In the genomic region with DNA sequence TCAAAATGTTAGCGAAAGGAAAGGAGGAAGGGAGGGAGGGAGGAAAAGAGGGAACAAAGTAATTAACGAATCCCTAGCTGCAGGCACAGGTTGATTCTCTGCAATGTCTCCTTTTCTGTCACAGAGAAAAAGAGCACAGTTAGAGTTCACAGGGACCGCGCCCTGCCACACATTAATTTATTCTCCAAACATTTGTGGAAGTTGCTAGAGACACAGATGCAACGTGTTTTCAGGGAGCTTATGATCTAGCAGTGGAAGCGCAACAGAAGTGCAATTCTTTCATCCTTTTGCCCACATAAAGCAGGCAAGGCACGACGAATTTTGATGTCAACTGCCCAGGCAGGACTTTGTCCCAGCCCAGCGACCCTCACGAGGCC, we compare ENCODE assay signal across 8 cellular contexts.
DNase-seq lines count a peak whose midpoint lies in the region; ATAC-seq and TF ChIP-seq lines count a peak whose summit lies in the region.

No MANE protein-coding gene starts in this region.

- peak overlapping the region in 1 of 3 donors; percentile 49 for H3K27ac Mint-ChIP-seq in CD4-positive, CD25-positive, alpha-beta regulatory T cell

- peak overlapping the region; percentile 76 to 84 (median 81) for H3K4me3 Mint-ChIP-seq in CD4-positive, CD25-positive, alpha-beta regulatory T cell

- no peak for DNase-seq in CD4-positive, CD25-positive, alpha-beta regulatory T cell
- no peak for DNase-seq in Jurkat, Clone E6-1 (ENCODE audit: low read depth, low spot score)
- DNase-seq in dorsolateral prefrontal cortex (no peak), putamen (ENCODE audit: low spot score) (no peak), T1000 (lab: John Stamatoyannopoulos, UW) (no peak), NCI-H2081 (lab: John Stamatoyannopoulos, UW) (no peak)

- H3K9me2 ChIP-seq in neural cell (ENCODE audit: insufficient read depth, low read length) = no peaks in the 10 kb centered on the region

- no peaks in the 10 kb centered on the region for H3K27me3 ChIP-seq in CD4-positive, CD25-positive, alpha-beta regulatory T cell (ENCODE audit: control insufficient read depth, insufficient read depth, low read length)
- H3K27me3 ChIP-seq in dorsolateral prefrontal cortex = no peaks in the 10 kb centered on the region
- no peaks in the 10 kb centered on the region for H3K27me3 ChIP-seq in neural cell (ENCODE audit: insufficient read depth, low read depth, low read length)

- H3K9ac ChIP-seq in neural cell (ENCODE audit: low read length) = peak overlapping the region; percentile 88

- H3K27ac ChIP-seq in CD4-positive, CD25-positive, alpha-beta regulatory T cell (ENCODE audit: insufficient read depth, low read length, poor library complexity, severe bottlenecking) = no peak overlapping the region
- H3K27ac ChIP-seq in dorsolateral prefrontal cortex (peak overlapping the region; percentile 33 to 98 (median 93)), neural cell (ENCODE audit: low read length) (peak overlapping the region; percentile 65)

- H3K4me3 ChIP-seq in CD4-positive, CD25-positive, alpha-beta regulatory T cell (ENCODE audit: low read depth, low read length) = peak overlapping the region; percentile 34
- peak overlapping the region; percentile 21 for H3K4me3 ChIP-seq in Jurkat, Clone E6-1 (ENCODE audit: low read length)
- H3K4me3 ChIP-seq in dorsolateral prefrontal cortex (peak overlapping the region; percentile 43 to 74 (median 62)), neural cell (ENCODE audit: low read length) (peak overlapping the region; percentile 72)

- no peak for ATAC-seq in CD4-positive, CD25-positive, alpha-beta regulatory T cell (ENCODE audit: low read depth in 2 of 2)
- no peak for ATAC-seq in HG03565 (IDR thresholded peaks at IDR 0.05; ENCODE audit: unreplicated experiment)

- H3K9me3 ChIP-seq in CD4-positive, CD25-positive, alpha-beta regulatory T cell (ENCODE audit: control insufficient read depth in 2 of 2, low read length in 2 of 2) = no peaks in the 10 kb centered on the region
- H3K9me3 ChIP-seq in neural cell (ENCODE audit: low read length) = no peaks in the 10 kb centered on the region

- H3K79me2 ChIP-seq in neural cell (replicated peaks; ENCODE audit: insufficient read depth, low read length) = no peaks in the 10 kb centered on the region

- peaks cover 36% of the 10 kb centered on the region for H3K4me1 ChIP-seq in CD4-positive, CD25-positive, alpha-beta regulatory T cell (ENCODE audit: control insufficient read depth, insufficient read depth, low read length, poor library complexity, severe bottlenecking)

- no peak overlapping the region for H3K4me2 ChIP-seq in neural cell (ENCODE audit: low read length)

- TF ChIP-seq RAD21 in neural cell (conservative IDR thresholded peaks at IDR 0.05) = no peak

- no peak for TF ChIP-seq CTCF in dorsolateral prefrontal cortex (IDR thresholded peaks at IDR 0.05 in 54 of 56, conservative IDR thresholded peaks at IDR 0.05 in 2 of 56; ENCODE audit: low read depth in 1 of 56, partially characterized antibody in 56 of 56)
- TF ChIP-seq CTCF in neural cell (IDR thresholded peaks at IDR 0.05; ENCODE audit: poor library complexity, severe bottlenecking) = no peak

- intact Hi-C loops in dorsolateral prefrontal cortex (cut with DNase I) = loop anchor here (5.0 to 10.0 kb wide), 3 partner anchors 101 to 812 kb away; partner anchors contain the start of genes ZNF438 (in 2 of the 2) and ZEB1 (in 1 of the 2)

- H3K36me3 ChIP-seq in CD4-positive, CD25-positive, alpha-beta regulatory T cell (ENCODE audit: control insufficient read depth, insufficient read depth, low read length) = no peaks in the 10 kb centered on the region
- no peaks in the 10 kb centered on the region for H3K36me3 ChIP-seq in neural cell (ENCODE audit: insufficient read depth, low read length)

- H2AFZ ChIP-seq in neural cell (ENCODE audit: low read depth, low read length) = peak overlapping the region; percentile 3

- no peaks in the 10 kb centered on the region for H4K20me1 ChIP-seq in neural cell (ENCODE audit: insufficient read depth)

- H3K36me3 Mint-ChIP-seq in CD4-positive, CD25-positive, alpha-beta regulatory T cell = no peaks in the 10 kb centered on the region

- no peaks in the 10 kb centered on the region for H3F3A ChIP-seq in neural cell (ENCODE audit: insufficient read depth, low read length, poor library complexity, severe bottlenecking)

- H3K27me3 Mint-ChIP-seq in CD4-positive, CD25-positive, alpha-beta regulatory T cell = no peaks in the 10 kb centered on the region

- no peaks in the 10 kb centered on the region for H3K9me3 Mint-ChIP-seq in CD4-positive, CD25-positive, alpha-beta regulatory T cell

- peaks cover 13 to 46% (median 26%) of the 10 kb centered on the region in 4 donors for H3K4me1 Mint-ChIP-seq in CD4-positive, CD25-positive, alpha-beta regulatory T cell

- no peak for TF ChIP-seq EP300 in neural cell (conservative IDR thresholded peaks at IDR 0.05; ENCODE audit: poor library complexity, severe bottlenecking)

TF ChIP-seq in neural cell, 6 proteins besides CTCF, POLR2A, EP300 and RAD21:
- TF ChIP-seq TAF1 (IDR thresholded peaks at IDR 0.05; ENCODE audit: low read depth) = no peak
- no peak for TF ChIP-seq SMC3 (conservative IDR thresholded peaks at IDR 0.05; ENCODE audit: poor library complexity)
- no peak for TF ChIP-seq EZH2 (IDR thresholded peaks at IDR 0.05; ENCODE audit: borderline replicate concordance, insufficient read depth, low read length, poor library complexity, severe bottlenecking)
- TF ChIP-seq POLR2AphosphoS5 (IDR thresholded peaks at IDR 0.05) = no peak
- no peak for TF ChIP-seq MXI1 (conservative IDR thresholded peaks at IDR 0.05; ENCODE audit: poor library complexity, severe bottlenecking)
- TF ChIP-seq, protein P1, sequence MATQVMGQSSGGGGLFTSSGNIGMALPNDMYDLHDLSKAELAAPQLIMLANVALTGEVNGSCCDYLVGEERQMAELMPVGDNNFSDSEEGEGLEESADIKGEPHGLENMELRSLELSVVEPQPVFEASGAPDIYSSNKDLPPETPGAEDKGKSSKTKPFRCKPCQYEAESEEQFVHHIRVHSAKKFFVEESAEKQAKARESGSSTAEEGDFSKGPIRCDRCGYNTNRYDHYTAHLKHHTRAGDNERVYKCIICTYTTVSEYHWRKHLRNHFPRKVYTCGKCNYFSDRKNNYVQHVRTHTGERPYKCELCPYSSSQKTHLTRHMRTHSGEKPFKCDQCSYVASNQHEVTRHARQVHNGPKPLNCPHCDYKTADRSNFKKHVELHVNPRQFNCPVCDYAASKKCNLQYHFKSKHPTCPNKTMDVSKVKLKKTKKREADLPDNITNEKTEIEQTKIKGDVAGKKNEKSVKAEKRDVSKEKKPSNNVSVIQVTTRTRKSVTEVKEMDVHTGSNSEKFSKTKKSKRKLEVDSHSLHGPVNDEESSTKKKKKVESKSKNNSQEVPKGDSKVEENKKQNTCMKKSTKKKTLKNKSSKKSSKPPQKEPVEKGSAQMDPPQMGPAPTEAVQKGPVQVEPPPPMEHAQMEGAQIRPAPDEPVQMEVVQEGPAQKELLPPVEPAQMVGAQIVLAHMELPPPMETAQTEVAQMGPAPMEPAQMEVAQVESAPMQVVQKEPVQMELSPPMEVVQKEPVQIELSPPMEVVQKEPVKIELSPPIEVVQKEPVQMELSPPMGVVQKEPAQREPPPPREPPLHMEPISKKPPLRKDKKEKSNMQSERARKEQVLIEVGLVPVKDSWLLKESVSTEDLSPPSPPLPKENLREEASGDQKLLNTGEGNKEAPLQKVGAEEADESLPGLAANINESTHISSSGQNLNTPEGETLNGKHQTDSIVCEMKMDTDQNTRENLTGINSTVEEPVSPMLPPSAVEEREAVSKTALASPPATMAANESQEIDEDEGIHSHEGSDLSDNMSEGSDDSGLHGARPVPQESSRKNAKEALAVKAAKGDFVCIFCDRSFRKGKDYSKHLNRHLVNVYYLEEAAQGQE (IDR thresholded peaks at IDR 0.05; ENCODE audit: borderline replicate concordance) = no peak

Comparison
In these comparisons a context has a peak if more than half of its experiments do, and no peak if none do; other contexts are left out.
1. H3K4me3 ChIP-seq: peak in every context shown above with its lines; median percentile 72 in neural cell; 62 in dorsolateral prefrontal cortex; 34 in CD4-positive, CD25-positive, alpha-beta regulatory T cell; 21 in Jurkat, Clone E6-1.